22 cellular contexts compared by ENCODE assay signal in genomic region chr1:7510389-7510931, GRCh38.
"Had no signal": no experiment of that assay in that cellular context is flagged by ENCODE, and none has a peak within 500 bp of the region (broad histone marks: within the 10 kb centered on the region; RNA-seq: fewer than 3 reads in every experiment).

No MANE protein-coding gene starts in this region.

- H3K4me3 ChIP-seq: left ventricle myocardium inferior, lung, right atrium auricular region, sigmoid colon, skin epidermis, testis, tibial nerve, upper lobe of right lung, vagina had no signal

- H3K27ac ChIP-seq: left ventricle myocardium inferior, neutrophil, skin epidermis, testis, tibial nerve, upper lobe of right lung, vagina had no signal

- ATAC-seq: esophagus mucosa; stimulated activated naive B cell treated with anti-CD40 and anti-IgM and Interleukin-4, amounts not matched to agents 10 μg/mL and 1 μg/mL and 100 μg/mL, for 72 hours; stimulated activated naive CD8-positive, alpha-beta T cell treated with anti-CD3 and anti-CD28 coated beads, Interleukin-15, amount 100 ng/mL, for 72 hours; upper lobe of right lung had no signal

- DNase-seq: effector memory CD4-positive, alpha-beta T cell; immature natural killer cell; left ventricle myocardium inferior; mesenchymal stem cell; midbrain; naive B cell; nephron progenitor cell; posterior cingulate gyrus; sigmoid colon; stimulated activated CD4-positive, alpha-beta T cell treated with anti-CD3 and anti-CD28 coated beads, Interleukin-2, amount 100 ng/mL, for 24 hours; stimulated activated CD4-positive, alpha-beta T cell treated with anti-CD3 and anti-CD28 coated beads, Interleukin-4, amount 100 ng/mL, for 4 hours; stimulated activated naive B cell treated with anti-CD40 and anti-IgM and Interleukin-4, amounts not matched to agents 10 μg/mL and 1 μg/mL and 100 μg/mL, for 72 hours; stimulated activated naive CD8-positive, alpha-beta T cell treated with anti-CD3 and anti-CD28 coated beads, Interleukin-15, amount 100 ng/mL, for 72 hours; testis; upper lobe of right lung had no signal

- H3K9me3 ChIP-seq: left ventricle myocardium inferior, neutrophil, right atrium auricular region, sigmoid colon, testis, tibial nerve, upper lobe of right lung, vagina had no signal

- H3K36me3 ChIP-seq: left ventricle myocardium inferior, neutrophil, right atrium auricular region, sigmoid colon, tibial nerve, upper lobe of right lung, vagina had no signal

- H3K4me1 ChIP-seq: testis, upper lobe of right lung, vagina had no signal

- H3K27me3 ChIP-seq: neutrophil, right atrium auricular region, sigmoid colon, testis, tibial nerve, upper lobe of right lung, vagina had no signal
